1 cellular context compared by ENCODE assay signal in genomic region chr7:76613783-76614182, GRCh38.
TF ChIP-seq lines count a peak whose summit lies in the region.

No MANE protein-coding gene starts in this region.

TF ChIP-seq in SK-N-SH, 30 proteins besides CTCF, POLR2A, EP300 and RAD21:
- TF ChIP-seq SMC3 (IDR thresholded peaks at IDR 0.05; ENCODE audit: low read depth, low read length), result peak; percentile 34; the same call in 1 of the 2 replicates
